9 cellular contexts compared by ENCODE assay signal in genomic region chr5:142364251-142365145, GRCh38. TPM values are rescaled to one million over a fixed set of nuclear protein-coding genes. Genes with fewer than 3 reads are reported as not detected.
A peak's percentile ranks its signal among the peaks of the same experiment; 100 is the strongest.
DNase-seq lines count a peak whose midpoint lies in the region; ATAC-seq and TF ChIP-seq lines count a peak whose summit lies in the region.
"Had no signal": no experiment of that assay in that cellular context is flagged by ENCODE, and none has a peak within 500 bp of the region (broad histone marks: within the 10 kb centered on the region; RNA-seq: fewer than 3 reads in every experiment).

No MANE protein-coding gene starts in this region.

- H3F3A ChIP-seq in smooth muscle cell (ENCODE audit: low read depth), result peaks cover 5% of the 10 kb centered on the region

- DNase-seq in G401 (ENCODE audit: low spot score) (peak; percentile 88), Panc1 (ENCODE audit: low read depth, low spot score) (peak; percentile 73), kidney tubule cell (ENCODE audit: low spot score) (peak; percentile 92), smooth muscle cell (lab: John Stamatoyannopoulos, UW; ENCODE audit: unreplicated experiment) (no peak), medulla oblongata (ENCODE audit: extremely low spot score) (no peak), AG08396 (ENCODE audit: low spot score) (no peak)

- CTCF ChIA-PET in Panc1 (lab: Charles Lee), result no interaction called here

- no peaks in the 10 kb centered on the region for H3K79me2 ChIP-seq in smooth muscle cell (ENCODE audit: low read depth)

- H3K36me3 ChIP-seq in Panc1 (ENCODE audit: control insufficient read depth, insufficient read depth, low read length) (no peaks in the 10 kb centered on the region), smooth muscle cell (ENCODE audit: low read depth) (no peaks in the 10 kb centered on the region)

- TSS peak; percentile 92 for BruUV-seq in Panc1 (replicated peaks; lab: Mats Ljungman, UMichigan)

- no peak overlapping the region for H2AFZ ChIP-seq in smooth muscle cell (ENCODE audit: low read depth)

- H3K9me3 ChIP-seq in Panc1 (ENCODE audit: control insufficient read depth, insufficient read depth, low read depth, low read length) (no peaks in the 10 kb centered on the region), smooth muscle cell (replicated peaks; ENCODE audit: low read depth) (no peaks in the 10 kb centered on the region)

- ATAC-seq in HG02798 (IDR thresholded peaks at IDR 0.05; ENCODE audit: poor library complexity, unreplicated experiment) (peak; percentile 91), Panc1 (peak; percentile 78), GM21717 (IDR thresholded peaks at IDR 0.05; ENCODE audit: unreplicated experiment) (no peak)

- H3K27me3 ChIP-seq in Panc1 (ENCODE audit: control insufficient read depth, insufficient read depth, low read length), result no peaks in the 10 kb centered on the region
- H3K27me3 ChIP-seq in smooth muscle cell (ENCODE audit: low read depth), result no peaks in the 10 kb centered on the region

- H3K9ac ChIP-seq in smooth muscle cell (ENCODE audit: low read depth), result no peak overlapping the region

- H3K4me1 ChIP-seq in Panc1 (ENCODE audit: control insufficient read depth, insufficient read depth, low read length) (peaks cover 66% of the 10 kb centered on the region), smooth muscle cell (ENCODE audit: low read depth) (peaks cover 6% of the 10 kb centered on the region)

- no peaks in the 10 kb centered on the region for H4K20me1 ChIP-seq in smooth muscle cell (ENCODE audit: low read depth)

- H3K27ac ChIP-seq in Panc1 (ENCODE audit: low read length), result peak overlapping the region; percentile 99
- no peak overlapping the region for H3K27ac ChIP-seq in smooth muscle cell (ENCODE audit: low read depth)

- peak overlapping the region; percentile 31 to 69 for H3K4me3 ChIP-seq in Panc1 (ENCODE audit: low read depth in 2 of 2, low read length in 2 of 2)
- H3K4me3 ChIP-seq in smooth muscle cell, result no peak overlapping the region
- H3K4me3 ChIP-seq: lung had no signal

- no peak overlapping the region for H3K4me2 ChIP-seq in smooth muscle cell

- POLR2A ChIA-PET in Panc1 (lab: Charles Lee), result interaction anchor here (0.5 to 0.6 kb wide), 2 partner anchors 11 to 371 kb away, joined by 3 to 4 read pairs; no protein-coding TSS in a partner anchor

- TF ChIP-seq CTCF in Panc1 (IDR thresholded peaks at IDR 0.05) (no peak), smooth muscle cell (IDR thresholded peaks at IDR 0.05; ENCODE audit: borderline replicate concordance, insufficient read depth, poor library complexity, severe bottlenecking) (no peak)

- in situ Hi-C loops in G401 (cut with HindIII; ENCODE audit: low sequenced_read_pairs), result loop anchor here (10.0 kb wide), 1 partner anchor 180 kb away; no protein-coding TSS in a partner anchor
- in situ Hi-C loops in Panc1 (cut with HindIII; ENCODE audit: low pct_unique_long_range_greater_than_20kb, low sequenced_read_pairs), result loop anchor here (5.0 kb wide), 1 partner anchor 183 kb away; no protein-coding TSS in a partner anchor

- 73% methylated on average over 23 of the region's 23 CpGs for WGBS in smooth muscle cell (ENCODE audit: low lambda C conversion rate)

- intact Hi-C loops in Panc1 (cut with micrococcal nuclease; ENCODE audit: unreplicated experiment), result loop anchor here (5.0 kb wide), 1 partner anchor 183 kb away; no protein-coding TSS in a partner anchor

RNA-seq across cellular contexts. Expression of gene SPRY4, which starts 39.7 kb away (rescaled TPM):
- total RNA-seq in G401 (2014; rRNA removed; shearing (Covaris generic)), result 6.5 and 7.9 TPM in 2 replicates
- total RNA-seq in Panc1 (2021; ENCODE audit: unreplicated experiment) (35.6 TPM), smooth muscle cell (62.7 and 74.2 TPM in 2 replicates)
- polyA plus RNA-seq in Panc1 (2012; ENCODE audit: insufficient read length), result 50.9 TPM
- polyA plus RNA-seq in smooth muscle cell, result 47.4 and 49.3 TPM in 2 replicates

Comparison
In these comparisons a context has a peak if more than half of its experiments do, and no peak if none do; other contexts are left out.
1. DNase-seq: peak in G401 (single experiment), Panc1 (single experiment) and kidney tubule cell (single experiment); none in smooth muscle cell (single experiment), medulla oblongata (single experiment) and AG08396 (single experiment).